ENCODE assay signal across 23 cellular contexts in genomic region chr9:95226921-95227320, GRCh38.
DNase-seq lines count a peak whose midpoint lies in the region; ATAC-seq, FAIRE-seq and TF ChIP-seq lines count a peak whose summit lies in the region.
"Had no signal": no experiment of that assay in that cellular context is flagged by ENCODE, and none has a peak within 500 bp of the region (broad histone marks: within the 10 kb centered on the region; RNA-seq: fewer than 3 reads in every experiment).

No MANE protein-coding gene starts in this region.

- intact Hi-C loops in HepG2 (cut with micrococcal nuclease; ENCODE audit: unreplicated experiment): no loop called here

- H3K27ac ChIP-seq in HepG2 (ENCODE audit: extremely low read length, insufficient read depth, low read length): no peak overlapping the region
- H3K27ac ChIP-seq: KMS-11, Peyer's patch, SK-N-MC had no signal

- CTCF ChIA-PET in WTC11 (lab: Charles Lee) (interaction anchor here (1.0 to 1.5 kb wide), 3 partner anchors 34 to 109 kb away, joined by 3 to 5 read pairs (median 4); no protein-coding TSS in a partner anchor), HepG2 (lab: Yijun Ruan, JAX; ENCODE audit: low intra/inter-chr PET ratio, low total read pairs) (no interaction called here)

- TF ChIP-seq EP300 in HepG2 (IDR thresholded peaks at IDR 0.05; ENCODE audit: low read depth in 2 of 2, low read length in 2 of 2) (no peak), HepG2 (CRISPR knock-in tag; IDR thresholded peaks at IDR 0.05; ENCODE audit: borderline replicate concordance) (no peak)

- TF ChIP-seq POLR2A in HepG2 (IDR thresholded peaks at IDR 0.05; ENCODE audit: insufficient read depth in 1 of 2, low read depth in 2 of 2, low read length in 2 of 2): no peak

- POLR2A ChIA-PET in WTC11 (lab: Charles Lee) (no interaction called here), HepG2 (lab: Yijun Ruan, JAX) (no interaction called here)

- H3K27me3 Mint-ChIP-seq in activated naive CD8-positive, alpha-beta T cell treated with anti-CD3 and anti-CD28 coated beads, Interleukin-2, amount 50 U/mL, for 24 hours: no peaks in the 10 kb centered on the region
- H3K27me3 Mint-ChIP-seq in activated naive CD8-positive, alpha-beta T cell treated with anti-CD3 and anti-CD28 coated beads for 36 hours: no peaks in the 10 kb centered on the region
- no peaks in the 10 kb centered on the region for H3K27me3 Mint-ChIP-seq in WTC11 (ENCODE audit: low read depth)
- H3K27me3 Mint-ChIP-seq: CD8-positive, alpha-beta memory T cell had no signal

- peak; percentile 57 for ATAC-seq in activated naive CD8-positive, alpha-beta T cell treated with anti-CD3 and anti-CD28 coated beads, Interleukin-2, amount 50 U/mL, for 24 hours
- ATAC-seq in WTC11: peak; percentile 28; the same call in 1 of the 2 replicates
- ATAC-seq in HepG2: peak; percentile 42; the same call in 1 of the 3 replicates
- no peak for ATAC-seq in HG02938 (IDR thresholded peaks at IDR 0.05; ENCODE audit: unreplicated experiment)
- ATAC-seq in HG02970 (IDR thresholded peaks at IDR 0.05; ENCODE audit: low FRiP score, unreplicated experiment): no peak

- no peaks in the 10 kb centered on the region for H3K9me3 ChIP-seq in HepG2 (ENCODE audit: low read length)
- H3K9me3 ChIP-seq: BE2C, Peyer's patch had no signal

- TF ChIP-seq CTCF in WTC11 (IDR thresholded peaks at IDR 0.05): no peak
- TF ChIP-seq CTCF in HepG2 (CRISPR knock-in tag; IDR thresholded peaks at IDR 0.05): no peak

- peaks cover 8% of the 10 kb centered on the region for H3K36me3 Mint-ChIP-seq in activated naive CD8-positive, alpha-beta T cell treated with anti-CD3 and anti-CD28 coated beads, Interleukin-2, amount 50 U/mL, for 24 hours (ENCODE audit: low read depth)
- peaks cover 15% of the 10 kb centered on the region for H3K36me3 Mint-ChIP-seq in activated naive CD8-positive, alpha-beta T cell treated with anti-CD3 and anti-CD28 coated beads for 36 hours
- peaks cover 16% of the 10 kb centered on the region for H3K36me3 Mint-ChIP-seq in WTC11

- no peaks in the 10 kb centered on the region for H3K27me3 ChIP-seq in HepG2 (ENCODE audit: control insufficient read depth in 1 of 2, insufficient read depth in 2 of 2, low read length in 2 of 2)
- H3K27me3 ChIP-seq: BE2C, Peyer's patch had no signal

- no TSS peak for BruUV-seq in HepG2 (replicated peaks; lab: Mats Ljungman, UMichigan)

- in situ Hi-C loops in HepG2 (cut with HindIII; ENCODE audit: extremely low pct_ligation_motif_present, low pct_unique_long_range_greater_than_20kb): no loop called here

- no peak for TF ChIP-seq RAD21 in HepG2 (CRISPR knock-in tag; IDR thresholded peaks at IDR 0.05)

- no peak overlapping the region for H3K4me2 ChIP-seq in HepG2 (ENCODE audit: low read depth, low read length)
- H3K4me2 ChIP-seq: KMS-11 had no signal

- no peaks in the 10 kb centered on the region for H3K4me1 Mint-ChIP-seq in activated naive CD8-positive, alpha-beta T cell treated with anti-CD3 and anti-CD28 coated beads, Interleukin-2, amount 50 U/mL, for 24 hours
- H3K4me1 Mint-ChIP-seq in activated naive CD8-positive, alpha-beta T cell treated with anti-CD3 and anti-CD28 coated beads for 36 hours: no peaks in the 10 kb centered on the region
- no peaks in the 10 kb centered on the region for H3K4me1 Mint-ChIP-seq in WTC11
- H3K4me1 Mint-ChIP-seq: CD8-positive, alpha-beta memory T cell had no signal

- H3K9me3 Mint-ChIP-seq in activated naive CD8-positive, alpha-beta T cell treated with anti-CD3 and anti-CD28 coated beads, Interleukin-2, amount 50 U/mL, for 24 hours: no peaks in the 10 kb centered on the region
- peaks cover under 1% of the 10 kb centered on the region for H3K9me3 Mint-ChIP-seq in activated naive CD8-positive, alpha-beta T cell treated with anti-CD3 and anti-CD28 coated beads for 36 hours
- H3K9me3 Mint-ChIP-seq in WTC11: peaks cover 16% of the 10 kb centered on the region
- H3K9me3 Mint-ChIP-seq: CD8-positive, alpha-beta memory T cell had no signal

- H3K27ac Mint-ChIP-seq in activated naive CD8-positive, alpha-beta T cell treated with anti-CD3 and anti-CD28 coated beads, Interleukin-2, amount 50 U/mL, for 24 hours: no peak overlapping the region
- no peak overlapping the region for H3K27ac Mint-ChIP-seq in activated naive CD8-positive, alpha-beta T cell treated with anti-CD3 and anti-CD28 coated beads for 36 hours
- no peak overlapping the region for H3K27ac Mint-ChIP-seq in WTC11
- H3K27ac Mint-ChIP-seq: CD14-positive monocyte; CD8-positive, alpha-beta memory T cell had no signal

- H3K36me3 ChIP-seq in HepG2 (replicated peaks in 1 of 2; ENCODE audit: control insufficient read depth in 1 of 2, insufficient read depth in 2 of 2, low read length in 2 of 2): no peaks in the 10 kb centered on the region; a peak in 1 of 5 replicates
- H3K36me3 ChIP-seq: BE2C, Peyer's patch had no signal

- WGBS in HepG2 (ENCODE audit: low lambda C conversion rate): 87% methylated on average over 5 of the region's 7 CpGs

- no peak overlapping the region for H3K4me3 ChIP-seq in HepG2 (replicated peaks in 1 of 3; ENCODE audit: insufficient read depth in 1 of 3, low read depth in 2 of 3, low read length in 3 of 3)
- H3K4me3 ChIP-seq: Peyer's patch, SK-N-MC had no signal

- DNase-seq in activated naive CD8-positive, alpha-beta T cell treated with anti-CD3 and anti-CD28 coated beads, Interleukin-2, amount 50 U/mL, for 24 hours: no peak
- DNase-seq in activated naive CD8-positive, alpha-beta T cell treated with anti-CD3 and anti-CD28 coated beads for 36 hours: no peak
- no peak for DNase-seq in WTC11 (ENCODE audit: low spot score)
- no peak for DNase-seq in HepG2 (ENCODE audit: low spot score)
- no peak for DNase-seq in activated CD4-positive, CD25-positive, alpha-beta regulatory T cell (lab: John Stamatoyannopoulos, UW)
- DNase-seq in stimulated activated CD4-positive, alpha-beta T cell treated with anti-CD3 and anti-CD28 coated beads, Interleukin-2, amount 100 ng/mL, for 24 hours: no peak
- DNase-seq: BE2C; CD8-positive, alpha-beta memory T cell; DMS 273 treated with DMSO at 0.1 percent for 48 hours; DMS79; MM.1S; NCI-H2029; NCI-H526 treated with DMSO at 0.1 percent for 48 hours; OCI-M1; Peyer's patch; SIG-M5 had no signal

- H3K9ac ChIP-seq in HepG2 (ENCODE audit: insufficient read depth, low read depth, low read length): no peak overlapping the region
- H3K9ac ChIP-seq: KMS-11 had no signal

- peaks cover 50% of the 10 kb centered on the region for H3K4me1 ChIP-seq in HepG2 (ENCODE audit: insufficient read depth, low read length)
- H3K4me1 ChIP-seq: Peyer's patch had no signal

- no peaks in the 10 kb centered on the region for H4K20me1 ChIP-seq in HepG2 (ENCODE audit: insufficient read depth, low read length)

- no peaks in the 10 kb centered on the region for H3K79me2 ChIP-seq in HepG2 (ENCODE audit: insufficient read depth, low read length)

- no peak overlapping the region for H3K4me3 Mint-ChIP-seq in activated naive CD8-positive, alpha-beta T cell treated with anti-CD3 and anti-CD28 coated beads, Interleukin-2, amount 50 U/mL, for 24 hours
- H3K4me3 Mint-ChIP-seq in activated naive CD8-positive, alpha-beta T cell treated with anti-CD3 and anti-CD28 coated beads for 36 hours: no peak overlapping the region
- H3K4me3 Mint-ChIP-seq in WTC11: no peak overlapping the region
- H3K4me3 Mint-ChIP-seq: CD14-positive monocyte; CD8-positive, alpha-beta memory T cell had no signal

- no peak for FAIRE-seq in HepG2 (lab: Jason Lieb, UNC)
- FAIRE-seq: GM12892, HTR-8/SVneo had no signal

- no peak overlapping the region for H2AFZ ChIP-seq in HepG2 (ENCODE audit: low read length)

TF ChIP-seq in WTC11, 78 proteins besides CTCF, POLR2A, EP300 and RAD21 (continues in another document):
- no peak for TF ChIP-seq ZMAT4 (CRISPR knock-in tag; IDR thresholded peaks at IDR 0.05)

TF ChIP-seq in HepG2, 621 proteins besides CTCF, POLR2A, EP300 and RAD21:
- TF ChIP-seq TFDP1 (CRISPR knock-in tag; IDR thresholded peaks at IDR 0.05; ENCODE audit: borderline replicate concordance) (no peak), ATF7 (IDR thresholded peaks at IDR 0.05) (peak; percentile 76), ATF7 (CRISPR knock-in tag; IDR thresholded peaks at IDR 0.05) (no peak)

Comparison
In these comparisons a context has a peak if more than half of its experiments do, and no peak if none do; other contexts are left out.
1. ATAC-seq: peak in activated naive CD8-positive, alpha-beta T cell treated with anti-CD3 and anti-CD28 coated beads, Interleukin-2, amount 50 U/mL, for 24 hours (single experiment), WTC11 (single experiment) and HepG2 (single experiment); none in HG02938 (single experiment) and HG02970 (single experiment).